In the genomic region with DNA sequence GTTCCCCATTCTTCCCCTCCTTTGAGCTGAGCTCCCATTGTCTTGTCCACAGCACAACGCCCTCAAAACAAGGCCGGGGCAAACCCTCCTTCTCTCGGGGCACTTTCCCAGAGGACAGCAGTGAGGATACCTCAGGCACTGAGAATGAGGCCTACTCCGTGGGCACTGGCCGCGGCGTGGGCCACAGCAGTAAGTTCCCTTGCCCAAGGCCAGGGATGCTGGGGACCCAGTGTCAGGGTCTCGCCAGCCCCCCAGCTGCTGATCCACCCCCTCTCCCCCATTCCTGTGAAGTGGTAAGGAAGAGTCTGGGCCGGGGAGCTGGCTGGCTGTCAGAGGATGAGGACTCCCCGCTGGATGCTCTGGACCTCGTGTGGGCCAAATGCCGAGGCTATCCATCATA, we compare ENCODE assay signal across 35 cellular contexts. TPM values are rescaled to one million over a fixed set of nuclear protein-coding genes. Genes with fewer than 3 reads are reported as not detected.
"Had no signal": no experiment of that assay in that cellular context is flagged by ENCODE, and none has a peak within 500 bp of the region (broad histone marks: within the 10 kb centered on the region; RNA-seq: fewer than 3 reads in every experiment).

No MANE protein-coding gene starts in this region.

- DNase-seq: activated CD4-positive, alpha-beta T cell treated with anti-CD3 and anti-CD28 coated beads, Interleukin-2, amount 10 ng/mL, durations not matched to agents 24 days and 14 days; activated CD4-positive, alpha-beta T cell treated with anti-CD3 and anti-CD28 coated beads, Interleukin-2, amount 50 U/mL, for 4 hours; activated CD8-positive, alpha-beta memory T cell treated with anti-CD3 and anti-CD28 coated beads, Interleukin-2, amount 50 U/mL, for 4 hours; activated CD8-positive, alpha-beta T cell treated with anti-CD3 and anti-CD28 coated beads for 36 hours; activated effector memory CD4-positive, alpha-beta T cell treated with anti-CD3 and anti-CD28 coated beads, Interleukin-2, amount 50 U/mL, for 16 hours; activated naive CD4-positive, alpha-beta T cell; activated T-cell treated with anti-CD3 and anti-CD28 coated beads for 4 hours; activated T-cell treated with anti-CD3 and anti-CD28 coated beads, Interleukin-2, amount 50 U/mL, for 72 hours; aorta; brain microvascular endothelial cell; central memory CD4-positive, alpha-beta T cell; MM.1S; MV-4-11; NCI-H1092; NCI-H146; NCI-H187; NCI-H2029 treated with DMSO at 0.1 percent for 48 hours; NCI-H2107; NCI-H2171; NCI-H510A; NCI-H526; NCI-H748 treated with DMSO at 0.1 percent for 48 hours; PC-3; Peyer's patch; RPMI8226; SHP77 treated with DMSO at 0.1 percent for 48 hours; SK-N-SH had no signal

- FAIRE-seq: TTC549 had no signal

- H3K27me3 ChIP-seq: brain microvascular endothelial cell, Peyer's patch, SJSA1 had no signal

- H3K27me3 Mint-ChIP-seq: activated CD4-positive, alpha-beta T cell treated with anti-CD3 and anti-CD28 coated beads, Interleukin-2, amount 10 ng/mL, durations not matched to agents 24 days and 14 days; activated CD8-positive, alpha-beta T cell treated with anti-CD3 and anti-CD28 coated beads for 36 hours; activated naive CD8-positive, alpha-beta T cell treated with anti-CD3 and anti-CD28 coated beads for 36 hours; activated T-helper 17 cell treated with anti-CD3 and anti-CD28 coated beads, Interleukin-2, amount 50 U/mL, for 72 hours had no signal

- H3K9me3 Mint-ChIP-seq: activated CD4-positive, alpha-beta T cell treated with anti-CD3 and anti-CD28 coated beads, Interleukin-2, amount 10 ng/mL, durations not matched to agents 24 days and 14 days; activated CD8-positive, alpha-beta T cell treated with anti-CD3 and anti-CD28 coated beads for 36 hours; activated naive CD8-positive, alpha-beta T cell treated with anti-CD3 and anti-CD28 coated beads for 36 hours; activated T-cell treated with anti-CD3 and anti-CD28 coated beads, Interleukin-2, amount 50 U/mL, for 72 hours; activated T-helper 17 cell treated with anti-CD3 and anti-CD28 coated beads, Interleukin-2, amount 50 U/mL, for 72 hours; T-helper 1 cell treated with Interleukin-12 subunit alpha and Interleukin-12 subunit beta and Interleukin-4 antibody, amounts not matched to agents 30 μg/mL and 1 μg/mL, for 36 hours; T-helper 2 cell treated with Interferon-gamma antibody and Interleukin-4, amounts not matched to agents 5 μg/mL and 100 μg/mL, for 36 hours had no signal

- H3K4me3 Mint-ChIP-seq: activated CD4-positive, alpha-beta T cell treated with anti-CD3 and anti-CD28 coated beads, Interleukin-2, amount 10 ng/mL, durations not matched to agents 24 days and 14 days; activated CD8-positive, alpha-beta T cell treated with anti-CD3 and anti-CD28 coated beads for 36 hours; activated naive CD8-positive, alpha-beta T cell treated with anti-CD3 and anti-CD28 coated beads for 36 hours; activated T-helper 17 cell treated with anti-CD3 and anti-CD28 coated beads, Interleukin-2, amount 50 U/mL, for 72 hours; T-helper 1 cell treated with Interleukin-12 subunit alpha and Interleukin-12 subunit beta and Interleukin-4 antibody, amounts not matched to agents 30 μg/mL and 1 μg/mL, for 36 hours; T-helper 2 cell treated with Interferon-gamma antibody and Interleukin-4, amounts not matched to agents 5 μg/mL and 100 μg/mL, for 36 hours had no signal

- H3K4me1 Mint-ChIP-seq: activated T-helper 17 cell treated with anti-CD3 and anti-CD28 coated beads, Interleukin-2, amount 50 U/mL, for 72 hours had no signal

- H3K9ac ChIP-seq: KMS-11, SK-N-SH had no signal

- H3K27ac Mint-ChIP-seq: activated CD4-positive, alpha-beta T cell treated with anti-CD3 and anti-CD28 coated beads, Interleukin-2, amount 10 ng/mL, durations not matched to agents 24 days and 14 days; T-helper 1 cell treated with Interleukin-12 subunit alpha and Interleukin-12 subunit beta and Interleukin-4 antibody, amounts not matched to agents 30 μg/mL and 1 μg/mL, for 36 hours; T-helper 2 cell treated with Interferon-gamma antibody and Interleukin-4, amounts not matched to agents 5 μg/mL and 100 μg/mL, for 36 hours had no signal

- H3K4me3 ChIP-seq: Peyer's patch, SJSA1 had no signal

- H3K27ac ChIP-seq: brain microvascular endothelial cell, KMS-11, Peyer's patch, SJSA1 had no signal

- H3K4me2 ChIP-seq: KMS-11 had no signal

- H3K9me3 ChIP-seq: Peyer's patch, SJSA1, SK-N-SH had no signal

- ATAC-seq: activated CD8-positive, alpha-beta T cell treated with anti-CD3 and anti-CD28 coated beads for 36 hours; activated T-helper 17 cell treated with anti-CD3 and anti-CD28 coated beads, Interleukin-2, amount 50 U/mL, for 72 hours; PC-3 had no signal

RNA-seq across cellular contexts. Expression of a gene that starts 41.9 kb away (rescaled TPM):
- total RNA-seq: activated CD4-positive, alpha-beta T cell treated with anti-CD3 and anti-CD28 coated beads, Interleukin-2, amount 10 ng/mL, durations not matched to agents 24 days and 14 days; activated CD8-positive, alpha-beta T cell treated with anti-CD3 and anti-CD28 coated beads for 36 hours; activated naive CD8-positive, alpha-beta T cell treated with anti-CD3 and anti-CD28 coated beads for 36 hours; aorta; LHCN-M2; Peyer's patch; SJSA1 had no signal
- polyA plus RNA-seq: aorta had no signal
